ENCODE assay signal across 1 cellular context in the genomic region with DNA sequence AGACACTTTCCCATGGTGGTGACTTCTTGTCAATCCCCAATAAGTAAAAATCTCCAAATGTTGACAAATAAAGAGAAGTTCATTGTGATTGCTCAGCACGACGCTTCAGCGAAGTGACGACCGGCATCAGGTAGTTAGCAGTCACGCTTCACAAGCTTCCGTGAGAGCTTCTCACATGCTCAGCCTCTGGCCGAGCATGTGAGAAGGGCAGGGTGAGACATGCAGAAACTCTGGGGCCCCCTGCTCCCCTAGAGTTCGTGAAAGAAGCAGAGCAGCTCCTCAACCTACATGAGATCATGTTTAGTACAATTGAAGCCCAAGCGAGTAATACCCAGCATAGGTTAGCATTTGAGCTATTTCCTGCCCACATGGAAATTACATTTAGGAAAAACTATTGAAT.
TF ChIP-seq lines count a peak whose summit lies in the region.

No MANE protein-coding gene starts in this region.

TF ChIP-seq in GM12878, 131 proteins besides CTCF, POLR2A, EP300 and RAD21 (continues in another document):
- TF ChIP-seq CUX1 (IDR thresholded peaks at IDR 0.05; ENCODE audit: insufficient replicate concordance, low read depth, low read length) (no peak), BHLHE40 (IDR thresholded peaks at IDR 0.05; ENCODE audit: borderline replicate concordance in 1 of 2, low read depth in 2 of 2, low read length in 1 of 2) (peak; percentile 60 to 79; a peak in 3 of 4 replicates), MXI1 (IDR thresholded peaks at IDR 0.05; ENCODE audit: low read depth, low read length) (no peak), FOXM1 (IDR thresholded peaks at IDR 0.05; ENCODE audit: low read depth, low read length) (0 out of 2 replicates have a peak, but pooled peaks have one; percentile 34), EGR1 (IDR thresholded peaks at IDR 0.05; ENCODE audit: borderline replicate concordance in 1 of 2, low read depth in 2 of 2, low read length in 2 of 2) (no peak), STAT3 (IDR thresholded peaks at IDR 0.05; ENCODE audit: low read depth, low read length) (no peak), ASH2L (IDR thresholded peaks at IDR 0.05; ENCODE audit: borderline replicate concordance, low read depth) (no peak), KLF5 (IDR thresholded peaks at IDR 0.05; ENCODE audit: partially characterized antibody) (no peak), PML (IDR thresholded peaks at IDR 0.05; ENCODE audit: low read length) (no peak), CBX5 (IDR thresholded peaks at IDR 0.05; ENCODE audit: low read depth) (no peak), JUND (IDR thresholded peaks at IDR 0.05; ENCODE audit: low read depth, low read length) (no peak), JUNB (IDR thresholded peaks at IDR 0.05) (peak; percentile 43), RELB (IDR thresholded peaks at IDR 0.05; ENCODE audit: low read depth) (no peak), CEBPB (IDR thresholded peaks at IDR 0.05; ENCODE audit: borderline replicate concordance in 1 of 2, low read depth in 2 of 2, low read length in 2 of 2) (no peak), RUNX3 (IDR thresholded peaks at IDR 0.05; ENCODE audit: low read length) (peak; percentile 45; the same call in 1 of the 2 replicates), SMAD5 (IDR thresholded peaks at IDR 0.05; ENCODE audit: low read depth) (no peak), MEF2A (IDR thresholded peaks at IDR 0.05; ENCODE audit: insufficient read depth, low read depth, low read length) (0 out of 2 replicates have a peak, but pooled peaks have one; percentile 7), ZNF274 (IDR thresholded peaks at IDR 0.05; ENCODE audit: insufficient read depth, insufficient read length) (no peak), TARDBP (IDR thresholded peaks at IDR 0.05; ENCODE audit: borderline replicate concordance) (no peak), POU2F2 (IDR thresholded peaks at IDR 0.05; ENCODE audit: borderline replicate concordance, low read depth, low read length) (peak; percentile 86; the same call in 2 of the 3 replicates), ETV6 (conservative IDR thresholded peaks at IDR 0.05 in 1 of 2, IDR thresholded peaks at IDR 0.05 in 1 of 2; ENCODE audit: borderline replicate concordance in 1 of 2, low read depth in 1 of 2) (no peak), FOS (IDR thresholded peaks at IDR 0.05; ENCODE audit: borderline replicate concordance, extremely low read depth, insufficient read length) (no peak), NFIC (IDR thresholded peaks at IDR 0.05; ENCODE audit: low read depth, low read length) (0 out of 2 replicates have a peak, but pooled peaks have one; percentile 34), NFYA (IDR thresholded peaks at IDR 0.05; ENCODE audit: borderline replicate concordance, low read depth, low read length) (no peak), SMC3 (IDR thresholded peaks at IDR 0.05; ENCODE audit: borderline replicate concordance, low read length) (no peak), PAX8 (IDR thresholded peaks at IDR 0.05) (peak; percentile 79; the same call in 1 of the 2 replicates), PAX5 (IDR thresholded peaks at IDR 0.05; ENCODE audit: borderline replicate concordance, low read depth, low read length) (peak; percentile 98), NBN (IDR thresholded peaks at IDR 0.05) (no peak), CREB1 (IDR thresholded peaks at IDR 0.05; ENCODE audit: low read depth) (peak; percentile 8; the same call in 1 of the 2 replicates), ZNF24 (IDR thresholded peaks at IDR 0.05) (no peak), MYC (IDR thresholded peaks at IDR 0.05; ENCODE audit: insufficient read depth, insufficient read length, insufficient replicate concordance, low read length, severe bottlenecking) (no peak), SIX5 (IDR thresholded peaks at IDR 0.05; ENCODE audit: low read depth, low read length, severe bottlenecking) (no peak), MTA3 (IDR thresholded peaks at IDR 0.05; ENCODE audit: borderline replicate concordance, low read length) (no peak), HDAC2 (IDR thresholded peaks at IDR 0.05) (no peak)
- TF ChIP-seq, protein P1, sequence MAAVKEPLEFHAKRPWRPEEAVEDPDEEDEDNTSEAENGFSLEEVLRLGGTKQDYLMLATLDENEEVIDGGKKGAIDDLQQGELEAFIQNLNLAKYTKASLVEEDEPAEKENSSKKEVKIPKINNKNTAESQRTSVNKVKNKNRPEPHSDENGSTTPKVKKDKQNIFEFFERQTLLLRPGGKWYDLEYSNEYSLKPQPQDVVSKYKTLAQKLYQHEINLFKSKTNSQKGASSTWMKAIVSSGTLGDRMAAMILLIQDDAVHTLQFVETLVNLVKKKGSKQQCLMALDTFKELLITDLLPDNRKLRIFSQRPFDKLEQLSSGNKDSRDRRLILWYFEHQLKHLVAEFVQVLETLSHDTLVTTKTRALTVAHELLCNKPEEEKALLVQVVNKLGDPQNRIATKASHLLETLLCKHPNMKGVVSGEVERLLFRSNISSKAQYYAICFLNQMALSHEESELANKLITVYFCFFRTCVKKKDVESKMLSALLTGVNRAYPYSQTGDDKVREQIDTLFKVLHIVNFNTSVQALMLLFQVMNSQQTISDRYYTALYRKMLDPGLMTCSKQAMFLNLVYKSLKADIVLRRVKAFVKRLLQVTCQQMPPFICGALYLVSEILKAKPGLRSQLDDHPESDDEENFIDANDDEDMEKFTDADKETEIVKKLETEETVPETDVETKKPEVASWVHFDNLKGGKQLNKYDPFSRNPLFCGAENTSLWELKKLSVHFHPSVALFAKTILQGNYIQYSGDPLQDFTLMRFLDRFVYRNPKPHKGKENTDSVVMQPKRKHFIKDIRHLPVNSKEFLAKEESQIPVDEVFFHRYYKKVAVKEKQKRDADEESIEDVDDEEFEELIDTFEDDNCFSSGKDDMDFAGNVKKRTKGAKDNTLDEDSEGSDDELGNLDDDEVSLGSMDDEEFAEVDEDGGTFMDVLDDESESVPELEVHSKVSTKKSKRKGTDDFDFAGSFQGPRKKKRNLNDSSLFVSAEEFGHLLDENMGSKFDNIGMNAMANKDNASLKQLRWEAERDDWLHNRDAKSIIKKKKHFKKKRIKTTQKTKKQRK (IDR thresholded peaks at IDR 0.05; ENCODE audit: low read depth, low read length), result no peak
- TF ChIP-seq, protein P2, sequence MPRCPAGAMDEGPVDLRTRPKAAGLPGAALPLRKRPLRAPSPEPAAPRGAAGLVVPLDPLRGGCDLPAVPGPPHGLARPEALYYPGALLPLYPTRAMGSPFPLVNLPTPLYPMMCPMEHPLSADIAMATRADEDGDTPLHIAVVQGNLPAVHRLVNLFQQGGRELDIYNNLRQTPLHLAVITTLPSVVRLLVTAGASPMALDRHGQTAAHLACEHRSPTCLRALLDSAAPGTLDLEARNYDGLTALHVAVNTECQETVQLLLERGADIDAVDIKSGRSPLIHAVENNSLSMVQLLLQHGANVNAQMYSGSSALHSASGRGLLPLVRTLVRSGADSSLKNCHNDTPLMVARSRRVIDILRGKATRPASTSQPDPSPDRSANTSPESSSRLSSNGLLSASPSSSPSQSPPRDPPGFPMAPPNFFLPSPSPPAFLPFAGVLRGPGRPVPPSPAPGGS (IDR thresholded peaks at IDR 0.05; ENCODE audit: borderline replicate concordance, insufficient read depth, low read depth, low read length, poor library complexity, severe bottlenecking), result peak; percentile 88
- TF ChIP-seq, protein P3, sequence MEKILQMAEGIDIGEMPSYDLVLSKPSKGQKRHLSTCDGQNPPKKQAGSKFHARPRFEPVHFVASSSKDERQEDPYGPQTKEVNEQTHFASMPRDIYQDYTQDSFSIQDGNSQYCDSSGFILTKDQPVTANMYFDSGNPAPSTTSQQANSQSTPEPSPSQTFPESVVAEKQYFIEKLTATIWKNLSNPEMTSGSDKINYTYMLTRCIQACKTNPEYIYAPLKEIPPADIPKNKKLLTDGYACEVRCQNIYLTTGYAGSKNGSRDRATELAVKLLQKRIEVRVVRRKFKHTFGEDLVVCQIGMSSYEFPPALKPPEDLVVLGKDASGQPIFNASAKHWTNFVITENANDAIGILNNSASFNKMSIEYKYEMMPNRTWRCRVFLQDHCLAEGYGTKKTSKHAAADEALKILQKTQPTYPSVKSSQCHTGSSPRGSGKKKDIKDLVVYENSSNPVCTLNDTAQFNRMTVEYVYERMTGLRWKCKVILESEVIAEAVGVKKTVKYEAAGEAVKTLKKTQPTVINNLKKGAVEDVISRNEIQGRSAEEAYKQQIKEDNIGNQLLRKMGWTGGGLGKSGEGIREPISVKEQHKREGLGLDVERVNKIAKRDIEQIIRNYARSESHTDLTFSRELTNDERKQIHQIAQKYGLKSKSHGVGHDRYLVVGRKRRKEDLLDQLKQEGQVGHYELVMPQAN (conservative IDR thresholded peaks at IDR 0.05), result no peak
- TF ChIP-seq, protein P4, sequence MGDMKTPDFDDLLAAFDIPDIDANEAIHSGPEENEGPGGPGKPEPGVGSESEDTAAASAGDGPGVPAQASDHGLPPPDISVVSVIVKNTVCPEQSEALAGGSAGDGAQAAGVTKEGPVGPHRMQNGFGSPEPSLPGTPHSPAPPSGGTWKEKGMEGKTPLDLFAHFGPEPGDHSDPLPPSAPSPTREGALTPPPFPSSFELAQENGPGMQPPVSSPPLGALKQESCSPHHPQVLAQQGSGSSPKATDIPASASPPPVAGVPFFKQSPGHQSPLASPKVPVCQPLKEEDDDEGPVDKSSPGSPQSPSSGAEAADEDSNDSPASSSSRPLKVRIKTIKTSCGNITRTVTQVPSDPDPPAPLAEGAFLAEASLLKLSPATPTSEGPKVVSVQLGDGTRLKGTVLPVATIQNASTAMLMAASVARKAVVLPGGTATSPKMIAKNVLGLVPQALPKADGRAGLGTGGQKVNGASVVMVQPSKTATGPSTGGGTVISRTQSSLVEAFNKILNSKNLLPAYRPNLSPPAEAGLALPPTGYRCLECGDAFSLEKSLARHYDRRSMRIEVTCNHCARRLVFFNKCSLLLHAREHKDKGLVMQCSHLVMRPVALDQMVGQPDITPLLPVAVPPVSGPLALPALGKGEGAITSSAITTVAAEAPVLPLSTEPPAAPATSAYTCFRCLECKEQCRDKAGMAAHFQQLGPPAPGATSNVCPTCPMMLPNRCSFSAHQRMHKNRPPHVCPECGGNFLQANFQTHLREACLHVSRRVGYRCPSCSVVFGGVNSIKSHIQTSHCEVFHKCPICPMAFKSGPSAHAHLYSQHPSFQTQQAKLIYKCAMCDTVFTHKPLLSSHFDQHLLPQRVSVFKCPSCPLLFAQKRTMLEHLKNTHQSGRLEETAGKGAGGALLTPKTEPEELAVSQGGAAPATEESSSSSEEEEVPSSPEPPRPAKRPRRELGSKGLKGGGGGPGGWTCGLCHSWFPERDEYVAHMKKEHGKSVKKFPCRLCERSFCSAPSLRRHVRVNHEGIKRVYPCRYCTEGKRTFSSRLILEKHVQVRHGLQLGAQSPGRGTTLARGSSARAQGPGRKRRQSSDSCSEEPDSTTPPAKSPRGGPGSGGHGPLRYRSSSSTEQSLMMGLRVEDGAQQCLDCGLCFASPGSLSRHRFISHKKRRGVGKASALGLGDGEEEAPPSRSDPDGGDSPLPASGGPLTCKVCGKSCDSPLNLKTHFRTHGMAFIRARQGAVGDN (IDR thresholded peaks at IDR 0.05), result peak; percentile 35; the same call in 1 of the 2 replicates
